In the genomic region with DNA sequence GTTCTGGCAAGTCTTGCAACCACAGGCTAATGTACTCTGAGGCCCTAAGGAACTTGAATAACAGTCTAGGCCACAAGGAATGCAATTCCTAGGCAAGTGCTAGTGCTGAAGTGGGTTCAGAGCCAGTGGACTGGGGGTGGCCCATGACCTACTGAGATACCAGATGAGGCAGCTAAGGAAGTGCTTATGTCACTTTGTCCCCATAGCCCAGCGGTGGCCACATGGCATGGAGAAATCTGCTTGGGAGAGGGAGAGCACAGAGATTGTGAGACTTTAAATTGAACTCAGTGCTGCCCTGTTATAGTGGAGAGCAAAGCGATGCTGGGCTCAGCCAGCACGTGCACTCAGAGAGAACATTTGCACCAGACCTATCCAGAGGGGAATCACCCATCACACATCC, we compare ENCODE assay signal across 22 cellular contexts.
DNase-seq lines count a peak whose midpoint lies in the region; ATAC-seq, FAIRE-seq and TF ChIP-seq lines count a peak whose summit lies in the region.
"Had no signal": no experiment of that assay in that cellular context is flagged by ENCODE, and none has a peak within 500 bp of the region (broad histone marks: within the 10 kb centered on the region; RNA-seq: fewer than 3 reads in every experiment).

No MANE protein-coding gene starts in this region.

- no peak overlapping the region for H2AFZ ChIP-seq in osteoblast (ENCODE audit: low read length)

- H3K27ac ChIP-seq in osteoblast (ENCODE audit: low read depth, low read length), result no peak overlapping the region
- H3K27ac ChIP-seq: 22Rv1; A549; BLaER1 treated with 17β-estradiol and CSF1 and Interleukin-3, amounts not matched to agents 10 nM and 100 nM; C4-2B had no signal

- H3K27me3 Mint-ChIP-seq in stimulated activated memory B cell treated with anti-CD40 and anti-IgM and Interleukin-4, amounts not matched to agents 10 μg/mL and 1 μg/mL and 100 μg/mL, for 72 hours, result no peaks in the 10 kb centered on the region
- H3K27me3 Mint-ChIP-seq in chondrocyte (ENCODE audit: low read depth) (peaks cover 4% of the 10 kb centered on the region), HFFc6 (ENCODE audit: insufficient read depth) (no peaks in the 10 kb centered on the region)
- H3K27me3 Mint-ChIP-seq: B cell; CD4-positive, alpha-beta T cell had no signal

- H3K4me1 Mint-ChIP-seq in stimulated activated memory B cell treated with anti-CD40 and anti-IgM and Interleukin-4, amounts not matched to agents 10 μg/mL and 1 μg/mL and 100 μg/mL, for 72 hours, result no peaks in the 10 kb centered on the region
- H3K4me1 Mint-ChIP-seq in chondrocyte (ENCODE audit: low read depth) (no peaks in the 10 kb centered on the region), HFFc6 (ENCODE audit: low read depth) (no peaks in the 10 kb centered on the region)
- H3K4me1 Mint-ChIP-seq: B cell had no signal

- no peaks in the 10 kb centered on the region for H3K9me3 ChIP-seq in osteoblast (ENCODE audit: low read depth, low read length)
- H3K9me3 ChIP-seq: A549; BLaER1 treated with 17β-estradiol and CSF1 and Interleukin-3, amounts not matched to agents 10 nM and 100 nM had no signal

- H3K4me1 ChIP-seq in osteoblast (ENCODE audit: insufficient read depth, low read length), result no peaks in the 10 kb centered on the region
- H3K4me1 ChIP-seq: A549; BLaER1 treated with 17β-estradiol and CSF1 and Interleukin-3, amounts not matched to agents 10 nM and 100 nM had no signal

- no peaks in the 10 kb centered on the region for H3K36me3 ChIP-seq in osteoblast (ENCODE audit: insufficient read depth, low read length)
- H3K36me3 ChIP-seq: BLaER1 treated with 17β-estradiol and CSF1 and Interleukin-3, amounts not matched to agents 10 nM and 100 nM had no signal

- no peak for TF ChIP-seq CTCF in osteoblast (IDR thresholded peaks at IDR 0.05; ENCODE audit: extremely low read depth, low read depth, low read length)
- TF ChIP-seq CTCF in chondrocyte (IDR thresholded peaks at IDR 0.05), result no peak
- TF ChIP-seq CTCF in HFFc6 (IDR thresholded peaks at IDR 0.05), result no peak

- H3K79me2 ChIP-seq in osteoblast (ENCODE audit: insufficient read depth, low read length), result no peaks in the 10 kb centered on the region

- H3K4me3 Mint-ChIP-seq in stimulated activated memory B cell treated with anti-CD40 and anti-IgM and Interleukin-4, amounts not matched to agents 10 μg/mL and 1 μg/mL and 100 μg/mL, for 72 hours, result no peak overlapping the region
- H3K4me3 Mint-ChIP-seq in chondrocyte (ENCODE audit: unreplicated experiment), result no peak overlapping the region
- H3K4me3 Mint-ChIP-seq in HFFc6, result no peak overlapping the region
- H3K4me3 Mint-ChIP-seq: B cell; CD4-positive, alpha-beta T cell; CD8-positive, alpha-beta T cell had no signal

- DNase-seq in HTR-8/SVneo (ENCODE audit: insufficient read length, low spot score) (no peak), mesenteric fat pad (ENCODE audit: low spot score) (peak; percentile 80), osteoblast (ENCODE audit: insufficient read length, low spot score, missing footprints) (no peak), chondrocyte (ENCODE audit: low spot score) (no peak), HFFc6 (no peak)
- DNase-seq: AML-193; Caco-2; Calu3; CD4-positive, alpha-beta T cell; CD8-positive, alpha-beta T cell; DMS79 treated with DMSO at 0.1 percent for 48 hours; GF-D8 had no signal

- H4K20me1 ChIP-seq in osteoblast (ENCODE audit: insufficient read depth, low read length), result no peaks in the 10 kb centered on the region
- H4K20me1 ChIP-seq: BLaER1 treated with 17β-estradiol and CSF1 and Interleukin-3, amounts not matched to agents 10 nM and 100 nM had no signal

- FAIRE-seq in HTR-8/SVneo (lab: Jason Lieb, UNC), result peak; percentile 26
- FAIRE-seq: A549, D721Med, G401.6, GM12891, GM19239 had no signal

- no peak overlapping the region for H3K27ac Mint-ChIP-seq in stimulated activated memory B cell treated with anti-CD40 and anti-IgM and Interleukin-4, amounts not matched to agents 10 μg/mL and 1 μg/mL and 100 μg/mL, for 72 hours
- no peak overlapping the region for H3K27ac Mint-ChIP-seq in chondrocyte (ENCODE audit: unreplicated experiment)
- no peak overlapping the region for H3K27ac Mint-ChIP-seq in HFFc6
- H3K27ac Mint-ChIP-seq: B cell; CD4-positive, alpha-beta T cell; CD8-positive, alpha-beta T cell had no signal

- H3K4me3 ChIP-seq in osteoblast (ENCODE audit: insufficient read depth, low read length), result no peak overlapping the region
- H3K4me3 ChIP-seq: A549; BLaER1 treated with 17β-estradiol and CSF1 and Interleukin-3, amounts not matched to agents 10 nM and 100 nM had no signal

- peaks cover 2% of the 10 kb centered on the region for H3K9me3 Mint-ChIP-seq in stimulated activated memory B cell treated with anti-CD40 and anti-IgM and Interleukin-4, amounts not matched to agents 10 μg/mL and 1 μg/mL and 100 μg/mL, for 72 hours
- peaks cover 4% of the 10 kb centered on the region for H3K9me3 Mint-ChIP-seq in chondrocyte (ENCODE audit: low read depth)
- peaks cover 56% of the 10 kb centered on the region for H3K9me3 Mint-ChIP-seq in HFFc6

- peak; percentile 12 for ATAC-seq in stimulated activated memory B cell treated with anti-CD40 and anti-IgM and Interleukin-4, amounts not matched to agents 10 μg/mL and 1 μg/mL and 100 μg/mL, for 72 hours
- ATAC-seq: A549; CD8-positive, alpha-beta T cell had no signal

- no peaks in the 10 kb centered on the region for H3K36me3 Mint-ChIP-seq in stimulated activated memory B cell treated with anti-CD40 and anti-IgM and Interleukin-4, amounts not matched to agents 10 μg/mL and 1 μg/mL and 100 μg/mL, for 72 hours
- H3K36me3 Mint-ChIP-seq in chondrocyte (ENCODE audit: low read depth), result no peaks in the 10 kb centered on the region
- H3K36me3 Mint-ChIP-seq in HFFc6 (ENCODE audit: low read depth), result no peaks in the 10 kb centered on the region
- H3K36me3 Mint-ChIP-seq: CD8-positive, alpha-beta T cell had no signal

- H3K4me2 ChIP-seq in osteoblast (ENCODE audit: insufficient read depth, low read length), result no peak overlapping the region
- H3K4me2 ChIP-seq: A549; BLaER1 treated with 17β-estradiol and CSF1 and Interleukin-3, amounts not matched to agents 10 nM and 100 nM had no signal

- H3K27me3 ChIP-seq in osteoblast (ENCODE audit: insufficient read depth, low read length), result no peaks in the 10 kb centered on the region
- H3K27me3 ChIP-seq: BLaER1 treated with 17β-estradiol and CSF1 and Interleukin-3, amounts not matched to agents 10 nM and 100 nM had no signal
